ENCODE assay signal across 24 cellular contexts in genomic region chr21:21052672-21053071, GRCh38. TPM values are rescaled to one million over a fixed set of nuclear protein-coding genes. Genes with fewer than 3 reads are reported as not detected.
"Had no signal": no experiment of that assay in that cellular context is flagged by ENCODE, and none has a peak within 500 bp of the region (broad histone marks: within the 10 kb centered on the region; RNA-seq: fewer than 3 reads in every experiment).

No MANE protein-coding gene starts in this region.

- FAIRE-seq: RCC 7860 had no signal

- H3K4me1 ChIP-seq: SJSA1 had no signal

- H3K9me3 ChIP-seq: MG63, SJSA1 had no signal

- DNase-seq: Karpas-422, KG1, MG63, NCI-H1092, NCI-H1105 treated with DMSO at 0.1 percent for 48 hours, NCI-H1417 treated with DMSO at 0.1 percent for 48 hours, NCI-H146, NCI-H1694 treated with DMSO at 0.1 percent for 48 hours, NCI-H1930, NCI-H2081 treated with DMSO at 0.1 percent for 48 hours, NCI-H2171, NCI-H226, NCI-H446, NCI-H510A, NCI-H526, NCI-H748 treated with DMSO at 0.1 percent for 48 hours, Right ventricle myocardium superior, RPMI8226, SIG-M5 had no signal

- H3K27ac ChIP-seq: SJSA1, SK-N-MC had no signal

- H3K4me3 ChIP-seq: MG63, SJSA1, SK-N-MC had no signal

- H3K36me3 ChIP-seq: MG63, SJSA1 had no signal

- H3K27me3 ChIP-seq: MG63, SJSA1 had no signal

RNA-seq across cellular contexts. Expression of gene NCAM2, which starts 54.5 kb away (rescaled TPM):
- total RNA-seq: HT-29; SJSA1; T-helper 1 cell treated with Interleukin-12 subunit alpha and Interleukin-12 subunit beta and Interleukin-4 antibody, amounts not matched to agents 30 ng/mL and 1 ng/mL, for 36 hours had no signal
